In genomic region chr17:27677191-27677590, GRCh38 we compare ENCODE assay signal across 5 cellular contexts.
"Had no signal": no experiment of that assay in that cellular context is flagged by ENCODE, and none has a peak within 500 bp of the region (broad histone marks: within the 10 kb centered on the region; RNA-seq: fewer than 3 reads in every experiment).

No MANE protein-coding gene starts in this region.

- H3K4me1 Mint-ChIP-seq: GM23338, H9 had no signal

- H3K4me3 Mint-ChIP-seq: GM23338, H9 had no signal

- ATAC-seq: GM23338, K562 had no signal

- DNase-seq: H9, HCEC 1CT, IMR-90 had no signal

- H3K9me3 Mint-ChIP-seq: H9 had no signal

- H3K27ac Mint-ChIP-seq: GM23338, H9 had no signal
